7 cellular contexts compared by ENCODE assay signal in the genomic region with DNA sequence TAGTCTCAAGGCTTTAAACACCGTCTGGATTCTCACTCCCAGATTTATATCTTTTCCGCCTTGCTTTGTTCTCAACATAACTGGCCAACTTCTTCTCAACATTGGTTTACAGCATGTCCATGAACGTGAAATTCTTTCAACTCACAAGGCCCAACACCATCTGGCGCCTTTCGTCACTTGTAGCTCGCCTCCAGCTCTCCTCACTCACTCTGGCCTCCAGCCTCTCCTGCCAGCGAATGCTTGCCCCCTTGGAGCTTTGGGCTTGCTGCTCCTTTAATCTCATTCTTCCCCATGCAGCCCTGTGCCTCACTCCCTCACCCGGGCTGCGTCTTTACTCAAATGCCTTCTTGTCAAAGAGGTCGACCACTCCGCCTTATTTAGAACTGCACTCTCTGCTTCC.
"Had no signal": no experiment of that assay in that cellular context is flagged by ENCODE, and none has a peak within 500 bp of the region (broad histone marks: within the 10 kb centered on the region; RNA-seq: fewer than 3 reads in every experiment).

No MANE protein-coding gene starts in this region.

- H3K36me3 Mint-ChIP-seq: IgD-negative memory B cell had no signal

- H3K4me3 ChIP-seq: K562 had no signal

- ATAC-seq: HepG2, K562 had no signal

- H3K27me3 Mint-ChIP-seq: IgD-negative memory B cell had no signal

- H3K27ac ChIP-seq: HL-60 had no signal

- FAIRE-seq: HepG2, HTR-8/SVneo, K562 had no signal

- H3K27ac Mint-ChIP-seq: IgD-negative memory B cell had no signal

- H3K4me3 Mint-ChIP-seq: IgD-negative memory B cell had no signal

- H3K4me1 Mint-ChIP-seq: IgD-negative memory B cell had no signal

- DNase-seq: IMR-90, KBM-7 had no signal
